In genomic region chr2:61177727-61178549, GRCh38 we compare ENCODE assay signal across 8 cellular contexts. TPM values are rescaled to one million over a fixed set of nuclear protein-coding genes. Genes with fewer than 3 reads are reported as not detected.
A peak's percentile ranks its signal among the peaks of the same experiment; 100 is the strongest.
DNase-seq lines count a peak whose midpoint lies in the region; ATAC-seq and TF ChIP-seq lines count a peak whose summit lies in the region.

No MANE protein-coding gene starts in this region.

- H3K9me2 ChIP-seq in Karpas-422 (replicated peaks; ENCODE audit: insufficient read depth, low read length): no peaks in the 10 kb centered on the region

- H3K9me3 ChIP-seq in Karpas-422 (ENCODE audit: low read length) (no peaks in the 10 kb centered on the region), thoracic aorta (no peaks in the 10 kb centered on the region)
- no peaks in the 10 kb centered on the region for H3K9me3 ChIP-seq in naive thymus-derived CD4-positive, alpha-beta T cell (ENCODE audit: control insufficient read depth in 2 of 3, low read length in 3 of 3)

- intact Hi-C loops in naive thymus-derived CD4-positive, alpha-beta T cell (cut with micrococcal nuclease): loop anchor here (1.0 to 10.0 kb wide), 18 partner anchors 33 to 1527 kb away; partner anchors contain the start of genes B3GNT2 (in 2 of the 2), EHBP1 (in 2 of the 2), FAM161A (in 2 of the 2) and PAPOLG (in 2 of the 2)

- peak; percentile 49 for DNase-seq in COLO668 (lab: John Stamatoyannopoulos, UW; ENCODE audit: unreplicated experiment)
- DNase-seq in Karpas-422: peak; percentile 78
- peak; percentile 54 for DNase-seq in activated CD8-positive, alpha-beta T cell treated with anti-CD3 and anti-CD28 coated beads, Interleukin-2, amount 10 ng/mL, durations not matched to agents 7 days and 5 days
- no peak for DNase-seq in epithelial cell of prostate (ENCODE audit: low read depth, low spot score)
- peak; percentile 20 to 52 (median 43) for DNase-seq in naive thymus-derived CD4-positive, alpha-beta T cell
- DNase-seq in thoracic aorta (ENCODE audit: low spot score): no peak
- DNase-seq in NCI-H526 treated with DMSO at 0.1 percent for 48 hours (lab: John Stamatoyannopoulos, UW): no peak

- POLR2A ChIA-PET in activated CD8-positive, alpha-beta T cell treated with anti-CD3 and anti-CD28 coated beads, Interleukin-2, amount 10 ng/mL, durations not matched to agents 7 days and 5 days (lab: Charles Lee): interaction anchor here (0.5 to 3.8 kb wide), 24 partner anchors 10 to 586 kb away, joined by 3 to 22 read pairs (median 4); partner anchors contain the start of genes C2orf74, PAPOLG, REL and SANBR
- POLR2A ChIA-PET in naive thymus-derived CD4-positive, alpha-beta T cell (lab: Charles Lee): interaction anchor here (0.5 to 5.7 kb wide), 18 partner anchors 11 to 360 kb away, joined by 3 to 55 read pairs (median 4); partner anchors contain the start of genes PEX13, PUS10, SANBR and XPO1

- H3K4me1 Mint-ChIP-seq in activated CD8-positive, alpha-beta T cell treated with anti-CD3 and anti-CD28 coated beads, Interleukin-2, amount 10 ng/mL, durations not matched to agents 7 days and 5 days (ENCODE audit: low read depth): peaks cover 60% of the 10 kb centered on the region
- H3K4me1 Mint-ChIP-seq in naive thymus-derived CD4-positive, alpha-beta T cell: peaks cover 46 to 60% (median 57%) of the 10 kb centered on the region in 7 donors

- peak overlapping the region; percentile 96 for H3K9ac ChIP-seq in Karpas-422 (ENCODE audit: low read length)

- H4K20me1 ChIP-seq in Karpas-422 (ENCODE audit: insufficient read depth, low read depth, low read length): no peaks in the 10 kb centered on the region

- peaks cover 10% of the 10 kb centered on the region for H3K27me3 Mint-ChIP-seq in activated CD8-positive, alpha-beta T cell treated with anti-CD3 and anti-CD28 coated beads, Interleukin-2, amount 10 ng/mL, durations not matched to agents 7 days and 5 days (ENCODE audit: low read depth)
- peaks cover 0 to 8% (median 0%) of the 10 kb centered on the region in 5 donors for H3K27me3 Mint-ChIP-seq in naive thymus-derived CD4-positive, alpha-beta T cell

- H3K27me3 ChIP-seq in Karpas-422 (ENCODE audit: low read length): no peaks in the 10 kb centered on the region
- no peaks in the 10 kb centered on the region for H3K27me3 ChIP-seq in naive thymus-derived CD4-positive, alpha-beta T cell (ENCODE audit: control insufficient read depth in 2 of 2, insufficient read depth in 2 of 2, low read length in 2 of 2)
- H3K27me3 ChIP-seq in thoracic aorta (replicated peaks; ENCODE audit: insufficient read depth): no peaks in the 10 kb centered on the region

- peak overlapping the region; percentile 94 for H3K27ac Mint-ChIP-seq in activated CD8-positive, alpha-beta T cell treated with anti-CD3 and anti-CD28 coated beads, Interleukin-2, amount 10 ng/mL, durations not matched to agents 7 days and 5 days
- peak overlapping the region; percentile 82 to 99 (median 96) for H3K27ac Mint-ChIP-seq in naive thymus-derived CD4-positive, alpha-beta T cell

- peak overlapping the region; percentile 70 for H2AFZ ChIP-seq in Karpas-422 (ENCODE audit: low read length)

- H3K27ac ChIP-seq in Karpas-422 (ENCODE audit: low read length): peak overlapping the region; percentile 74
- H3K27ac ChIP-seq in epithelial cell of prostate: peak overlapping the region; percentile 79
- peak overlapping the region; percentile 97 for H3K27ac ChIP-seq in naive thymus-derived CD4-positive, alpha-beta T cell (ENCODE audit: low read depth, low read length)
- peak overlapping the region; percentile 93 to 99 for H3K27ac ChIP-seq in thoracic aorta

- no peak for TF ChIP-seq CTCF in thoracic aorta (IDR thresholded peaks at IDR 0.05)

- H3K4me2 ChIP-seq in Karpas-422 (ENCODE audit: low read depth, low read length, poor library complexity, severe bottlenecking): peak overlapping the region; percentile 84

- peak; percentile 37 for ATAC-seq in GM21390 (IDR thresholded peaks at IDR 0.05; ENCODE audit: unreplicated experiment)
- peak; percentile 37 for ATAC-seq in activated CD8-positive, alpha-beta T cell treated with anti-CD3 and anti-CD28 coated beads, Interleukin-2, amount 10 ng/mL, durations not matched to agents 7 days and 5 days
- peak; percentile 24 for ATAC-seq in naive thymus-derived CD4-positive, alpha-beta T cell
- ATAC-seq in thoracic aorta (ENCODE audit: insufficient number of reproducible peaks, low FRiP score, low read depth): peak; percentile 21

- H3K9me3 Mint-ChIP-seq in activated CD8-positive, alpha-beta T cell treated with anti-CD3 and anti-CD28 coated beads, Interleukin-2, amount 10 ng/mL, durations not matched to agents 7 days and 5 days (ENCODE audit: insufficient read depth): no peaks in the 10 kb centered on the region
- H3K9me3 Mint-ChIP-seq in naive thymus-derived CD4-positive, alpha-beta T cell: peaks cover 0 to 3% (median 0%) of the 10 kb centered on the region in 11 donors

- peaks cover 54% of the 10 kb centered on the region for H3K79me2 ChIP-seq in Karpas-422 (ENCODE audit: low read length)

- H3K36me3 Mint-ChIP-seq in activated CD8-positive, alpha-beta T cell treated with anti-CD3 and anti-CD28 coated beads, Interleukin-2, amount 10 ng/mL, durations not matched to agents 7 days and 5 days (ENCODE audit: low read depth): peaks cover 43% of the 10 kb centered on the region
- peaks cover 9 to 29% (median 14%) of the 10 kb centered on the region in 5 donors for H3K36me3 Mint-ChIP-seq in naive thymus-derived CD4-positive, alpha-beta T cell

- peaks cover 34% of the 10 kb centered on the region for H3K36me3 ChIP-seq in Karpas-422 (ENCODE audit: insufficient read depth, low read length)
- H3K36me3 ChIP-seq in naive thymus-derived CD4-positive, alpha-beta T cell (ENCODE audit: control insufficient read depth in 2 of 3, insufficient read depth in 3 of 3, low read length in 3 of 3): peaks cover 0 to 36% (median 6%) of the 10 kb centered on the region in 3 experiments
- H3K36me3 ChIP-seq in thoracic aorta: peaks cover 7% of the 10 kb centered on the region

- H3K4me1 ChIP-seq in Karpas-422 (ENCODE audit: low read length) (peaks cover 46% of the 10 kb centered on the region), thoracic aorta (ENCODE audit: control insufficient read depth in 1 of 2, low read depth in 2 of 2) (peaks cover 35 to 48% of the 10 kb centered on the region in 2 donors)
- H3K4me1 ChIP-seq in naive thymus-derived CD4-positive, alpha-beta T cell (ENCODE audit: control insufficient read depth in 2 of 2, insufficient read depth in 2 of 2, low read length in 2 of 2): peaks cover 27 to 44% of the 10 kb centered on the region in 2 donors

- CTCF ChIA-PET in activated CD8-positive, alpha-beta T cell treated with anti-CD3 and anti-CD28 coated beads, Interleukin-2, amount 10 ng/mL, durations not matched to agents 7 days and 5 days (lab: Charles Lee): interaction anchor here (1.0 to 2.5 kb wide), 3 partner anchors 13 to 308 kb away, joined by 3 to 7 read pairs (median 4); no protein-coding TSS in a partner anchor
- CTCF ChIA-PET in naive thymus-derived CD4-positive, alpha-beta T cell (lab: Charles Lee): interaction anchor here (0.6 to 1.4 kb wide), 2 partner anchors 22 to 30 kb away, joined by 3 read pairs; no protein-coding TSS in a partner anchor

- H3K4me3 ChIP-seq in Karpas-422 (ENCODE audit: low read length) (peak overlapping the region; percentile 77), thoracic aorta (peak overlapping the region; percentile 80)
- peak overlapping the region; percentile 82 for H3K4me3 ChIP-seq in naive thymus-derived CD4-positive, alpha-beta T cell (ENCODE audit: low read length)

- peak overlapping the region; percentile 89 for H3K4me3 Mint-ChIP-seq in activated CD8-positive, alpha-beta T cell treated with anti-CD3 and anti-CD28 coated beads, Interleukin-2, amount 10 ng/mL, durations not matched to agents 7 days and 5 days
- peak overlapping the region; percentile 86 to 97 (median 93) for H3K4me3 Mint-ChIP-seq in naive thymus-derived CD4-positive, alpha-beta T cell

RNA-seq across cellular contexts. Expression of gene C2orf74, which starts 15.9 kb away (rescaled TPM):
- total RNA-seq in Karpas-422 (2014; rRNA removed; shearing (Covaris generic); ENCODE audit: low replicate concordance): 7.6 and 21.4 TPM in 2 replicates
- total RNA-seq in activated CD8-positive, alpha-beta T cell treated with anti-CD3 and anti-CD28 coated beads, Interleukin-2, amount 10 ng/mL, durations not matched to agents 7 days and 5 days: 1 to 10 TPM; 8.4 to 8.8 TPM
- 10 to 100 TPM in 2 of 5 experiments, 1 to 10 TPM in 3; 5.1 to 24.2 (median 8.8) TPM for total RNA-seq in naive thymus-derived CD4-positive, alpha-beta T cell
- 10 to 100 TPM; 48.8 to 54.1 TPM for polyA plus RNA-seq in naive thymus-derived CD4-positive, alpha-beta T cell
- 10 to 100 TPM; 12.7 to 17.2 TPM for total RNA-seq in thoracic aorta

Comparison
In these comparisons a context has a peak if more than half of its experiments do, and no peak if none do; other contexts are left out.
1. DNase-seq: peak in COLO668 (single experiment), Karpas-422 (single experiment), activated CD8-positive, alpha-beta T cell treated with anti-CD3 and anti-CD28 coated beads, Interleukin-2, amount 10 ng/mL, durations not matched to agents 7 days and 5 days (single experiment) and naive thymus-derived CD4-positive, alpha-beta T cell (9 of 9); none in epithelial cell of prostate (single experiment), thoracic aorta (single experiment) and NCI-H526 treated with DMSO at 0.1 percent for 48 hours (single experiment).
2. Peak in every context shown above with its lines, with median percentiles within 50 percentile points of each other: ATAC-seq, H3K27ac ChIP-seq and H3K4me3 ChIP-seq.